17 cellular contexts compared by ENCODE assay signal in genomic region chr4:128855656-128856055, GRCh38. TPM values are rescaled to one million over a fixed set of nuclear protein-coding genes. Genes with fewer than 3 reads are reported as not detected.
DNase-seq lines count a peak whose midpoint lies in the region; ATAC-seq and TF ChIP-seq lines count a peak whose summit lies in the region.
"Had no signal": no experiment of that assay in that cellular context is flagged by ENCODE, and none has a peak within 500 bp of the region (broad histone marks: within the 10 kb centered on the region; RNA-seq: fewer than 3 reads in every experiment).

No MANE protein-coding gene starts in this region.

- H3K36me3 Mint-ChIP-seq in activated naive CD4-positive, alpha-beta T cell treated with anti-CD3 and anti-CD28 coated beads, Interleukin-2, amount 50 U/mL, for 24 hours = peaks cover 19% of the 10 kb centered on the region
- peaks cover 62% of the 10 kb centered on the region for H3K36me3 Mint-ChIP-seq in activated naive CD4-positive, alpha-beta T cell treated with anti-CD3 and anti-CD28 coated beads for 36 hours (ENCODE audit: low read depth)
- H3K36me3 Mint-ChIP-seq in central memory CD8-positive, alpha-beta T cell (ENCODE audit: insufficient read depth) = peaks cover 55% of the 10 kb centered on the region
- peaks cover 32% of the 10 kb centered on the region for H3K36me3 Mint-ChIP-seq in natural killer cell treated with Interleukin-12 subunit alpha and Interleukin-12 subunit beta and Interleukin-15 and Interleukin-18, amount 100 ng/mL, for 72 hours

- TF ChIP-seq CTCF in ascending aorta (IDR thresholded peaks at IDR 0.05) = no peak

- peaks cover 59 to 86% of the 10 kb centered on the region in 2 donors for H3K36me3 ChIP-seq in ascending aorta

- H3K27ac Mint-ChIP-seq in activated naive CD4-positive, alpha-beta T cell treated with anti-CD3 and anti-CD28 coated beads, Interleukin-2, amount 50 U/mL, for 24 hours = peak overlapping the region; percentile 83
- H3K27ac Mint-ChIP-seq in activated naive CD4-positive, alpha-beta T cell treated with anti-CD3 and anti-CD28 coated beads for 36 hours = no peak overlapping the region
- peak overlapping the region; percentile 93 for H3K27ac Mint-ChIP-seq in central memory CD8-positive, alpha-beta T cell (ENCODE audit: low read depth)
- H3K27ac Mint-ChIP-seq in natural killer cell treated with Interleukin-12 subunit alpha and Interleukin-12 subunit beta and Interleukin-15 and Interleukin-18, amount 100 ng/mL, for 72 hours = peak overlapping the region; percentile 82 to 93

- DNase-seq in activated naive CD4-positive, alpha-beta T cell treated with anti-CD3 and anti-CD28 coated beads for 36 hours = no peak
- DNase-seq in central memory CD8-positive, alpha-beta T cell (ENCODE audit: low spot score in 2 of 2) = no peak
- no peak for DNase-seq in natural killer cell treated with Interleukin-12 subunit alpha and Interleukin-12 subunit beta and Interleukin-15 and Interleukin-18, amount 100 ng/mL, for 72 hours (ENCODE audit: low spot score)
- no peak for DNase-seq in foreskin melanocyte
- no peak for DNase-seq in ascending aorta (ENCODE audit: low spot score in 2 of 2)
- DNase-seq in GM19238 (ENCODE audit: insufficient read length, low spot score) = no peak
- DNase-seq: 8988T; Caco-2; CD4-positive, CD25-positive, alpha-beta regulatory T cell; NCI-H1105 treated with DMSO at 0.1 percent for 48 hours; NCI-H1694 treated with DMSO at 0.1 percent for 48 hours; NCI-H2107; NCI-H524; PC-9 had no signal

- CTCF ChIA-PET in activated naive CD4-positive, alpha-beta T cell treated with anti-CD3 and anti-CD28 coated beads for 36 hours (lab: Charles Lee) = interaction anchor here (0.5 to 1.1 kb wide), 2 partner anchors 46 to 280 kb away, joined by 4 to 5 read pairs; no protein-coding TSS in a partner anchor

- H3K4me3 ChIP-seq in ascending aorta = no peak overlapping the region
- H3K4me3 ChIP-seq: K562, PC-9 had no signal

- peaks cover 37% of the 10 kb centered on the region for H3K4me1 Mint-ChIP-seq in activated naive CD4-positive, alpha-beta T cell treated with anti-CD3 and anti-CD28 coated beads, Interleukin-2, amount 50 U/mL, for 24 hours
- H3K4me1 Mint-ChIP-seq in activated naive CD4-positive, alpha-beta T cell treated with anti-CD3 and anti-CD28 coated beads for 36 hours (ENCODE audit: low read depth) = peaks cover 41% of the 10 kb centered on the region
- peaks cover 28% of the 10 kb centered on the region for H3K4me1 Mint-ChIP-seq in central memory CD8-positive, alpha-beta T cell
- peaks cover 58 to 59% of the 10 kb centered on the region in 2 donors for H3K4me1 Mint-ChIP-seq in natural killer cell treated with Interleukin-12 subunit alpha and Interleukin-12 subunit beta and Interleukin-15 and Interleukin-18, amount 100 ng/mL, for 72 hours (ENCODE audit: low read depth in 2 of 2)

- no peaks in the 10 kb centered on the region for H3K27me3 ChIP-seq in ascending aorta

- no peak for ATAC-seq in central memory CD8-positive, alpha-beta T cell (replicated peaks; ENCODE audit: extremely low read depth, poor library complexity, severe bottlenecking)
- ATAC-seq in natural killer cell treated with Interleukin-12 subunit alpha and Interleukin-12 subunit beta and Interleukin-15 and Interleukin-18, amount 100 ng/mL, for 72 hours = no peak
- no peak for ATAC-seq in GM19397 (IDR thresholded peaks at IDR 0.05; ENCODE audit: unreplicated experiment)
- ATAC-seq: K562 had no signal

- peaks cover 0 to 12% of the 10 kb centered on the region in 2 donors for H3K4me1 ChIP-seq in ascending aorta
- H3K4me1 ChIP-seq: Caco-2 had no signal

- H3K9me3 ChIP-seq in ascending aorta = no peaks in the 10 kb centered on the region
- H3K9me3 ChIP-seq: Caco-2 had no signal

- H3K27me3 Mint-ChIP-seq in activated naive CD4-positive, alpha-beta T cell treated with anti-CD3 and anti-CD28 coated beads, Interleukin-2, amount 50 U/mL, for 24 hours = no peaks in the 10 kb centered on the region
- H3K27me3 Mint-ChIP-seq in activated naive CD4-positive, alpha-beta T cell treated with anti-CD3 and anti-CD28 coated beads for 36 hours (ENCODE audit: low read depth) = no peaks in the 10 kb centered on the region
- H3K27me3 Mint-ChIP-seq in central memory CD8-positive, alpha-beta T cell = no peaks in the 10 kb centered on the region
- no peaks in the 10 kb centered on the region for H3K27me3 Mint-ChIP-seq in natural killer cell treated with Interleukin-12 subunit alpha and Interleukin-12 subunit beta and Interleukin-15 and Interleukin-18, amount 100 ng/mL, for 72 hours
- H3K27me3 Mint-ChIP-seq: CD4-positive, CD25-positive, alpha-beta regulatory T cell had no signal

- intact Hi-C loops in activated naive CD4-positive, alpha-beta T cell treated with anti-CD3 and anti-CD28 coated beads for 36 hours (cut with micrococcal nuclease) = no loop called here
- intact Hi-C loops in ascending aorta (cut with DNase I) = no loop called here

- H3K9me3 Mint-ChIP-seq in activated naive CD4-positive, alpha-beta T cell treated with anti-CD3 and anti-CD28 coated beads, Interleukin-2, amount 50 U/mL, for 24 hours = no peaks in the 10 kb centered on the region
- H3K9me3 Mint-ChIP-seq in activated naive CD4-positive, alpha-beta T cell treated with anti-CD3 and anti-CD28 coated beads for 36 hours = no peaks in the 10 kb centered on the region
- H3K9me3 Mint-ChIP-seq in central memory CD8-positive, alpha-beta T cell = no peaks in the 10 kb centered on the region
- H3K9me3 Mint-ChIP-seq in natural killer cell treated with Interleukin-12 subunit alpha and Interleukin-12 subunit beta and Interleukin-15 and Interleukin-18, amount 100 ng/mL, for 72 hours = no peaks in the 10 kb centered on the region
- H3K9me3 Mint-ChIP-seq: CD4-positive, CD25-positive, alpha-beta regulatory T cell had no signal

- no peak overlapping the region for H3K4me3 Mint-ChIP-seq in activated naive CD4-positive, alpha-beta T cell treated with anti-CD3 and anti-CD28 coated beads, Interleukin-2, amount 50 U/mL, for 24 hours
- H3K4me3 Mint-ChIP-seq in activated naive CD4-positive, alpha-beta T cell treated with anti-CD3 and anti-CD28 coated beads for 36 hours = no peak overlapping the region
- H3K4me3 Mint-ChIP-seq in central memory CD8-positive, alpha-beta T cell = no peak overlapping the region
- peak overlapping the region; percentile 83 for H3K4me3 Mint-ChIP-seq in natural killer cell treated with Interleukin-12 subunit alpha and Interleukin-12 subunit beta and Interleukin-15 and Interleukin-18, amount 100 ng/mL, for 72 hours
- H3K4me3 Mint-ChIP-seq: CD4-positive, CD25-positive, alpha-beta regulatory T cell had no signal

- H3K27ac ChIP-seq in ascending aorta = no peak overlapping the region
- H3K27ac ChIP-seq: PC-9 had no signal

RNA-seq across cellular contexts. Expression of gene JADE1, which starts 46.2 kb away (rescaled TPM):
- 10 to 100 TPM; 35.8 to 38.2 TPM for total RNA-seq in activated naive CD4-positive, alpha-beta T cell treated with anti-CD3 and anti-CD28 coated beads for 36 hours
- total RNA-seq in natural killer cell treated with Interleukin-12 subunit alpha and Interleukin-12 subunit beta and Interleukin-15 and Interleukin-18, amount 100 ng/mL, for 72 hours = 10 to 100 TPM; 21.7 to 33.6 TPM
- 33.8 TPM for total RNA-seq in ascending aorta
